ENCODE assay signal across 1 cellular context in genomic region chr1:230101556-230101955, GRCh38.
TF ChIP-seq lines count a peak whose summit lies in the region.

No MANE protein-coding gene starts in this region.

TF ChIP-seq in K562, 482 proteins besides CTCF, POLR2A, EP300 and RAD21 (continued from another document):
- no peak for TF ChIP-seq CGGBP1 (CRISPR knock-in tag; IDR thresholded peaks at IDR 0.05)
- TF ChIP-seq MEIS2 (IDR thresholded peaks at IDR 0.05; ENCODE audit: partially characterized antibody): peak; percentile 43
- TF ChIP-seq HLTF (IDR thresholded peaks at IDR 0.05): no peak
- no peak for TF ChIP-seq NKRF (IDR thresholded peaks at IDR 0.05; ENCODE audit: borderline replicate concordance)
- 0 out of 4 replicates have a peak, but pooled peaks of 1 of the 2 experiments have one; percentile 9 for TF ChIP-seq RCOR1 (IDR thresholded peaks at IDR 0.05; ENCODE audit: borderline replicate concordance in 1 of 2, low read depth in 2 of 2, low read length in 2 of 2)
- TF ChIP-seq ZNF79 (CRISPR knock-in tag; IDR thresholded peaks at IDR 0.05; ENCODE audit: low read depth): no peak
- TF ChIP-seq BACH1 (tag; IDR thresholded peaks at IDR 0.05): no peak
- no peak for TF ChIP-seq MEF2A (IDR thresholded peaks at IDR 0.05; ENCODE audit: control insufficient read depth, low read depth, low read length)
- no peak for TF ChIP-seq NFRKB (IDR thresholded peaks at IDR 0.05; ENCODE audit: low read depth)
TF ChIP-seq in K562: peak in this region for 3.
